11 cellular contexts compared by ENCODE assay signal in genomic region chr6:158571826-158572652, GRCh38. TPM values are rescaled to one million over a fixed set of nuclear protein-coding genes. Genes with fewer than 3 reads are reported as not detected.
A peak's percentile ranks its signal among the peaks of the same experiment; 100 is the strongest.
DNase-seq lines count a peak whose midpoint lies in the region; ATAC-seq and TF ChIP-seq lines count a peak whose summit lies in the region.
"Had no signal": no experiment of that assay in that cellular context is flagged by ENCODE, and none has a peak within 500 bp of the region (broad histone marks: within the 10 kb centered on the region; RNA-seq: fewer than 3 reads in every experiment).

No MANE protein-coding gene starts in this region.

- DNase-seq in HUDEP-2 (lab: John Stamatoyannopoulos, UW; ENCODE audit: unreplicated experiment in 76 of 76) (peak in 46 of 76 experiments; percentile 14 to 71 (median 38)), posterior vena cava (ENCODE audit: low spot score) (peak; percentile 78), SIG-M5 treated with dmso at 0.1 percent for 504 hours (lab: John Stamatoyannopoulos, UW; ENCODE audit: unreplicated experiment) (no peak), tibial artery (no peak)
- DNase-seq in activated CD8-positive, alpha-beta memory T cell treated with anti-CD3 and anti-CD28 coated beads, Interleukin-2, amount 10 ng/mL, durations not matched to agents 7 days and 5 days = no peak
- DNase-seq: HCEC 1CT; NCI-H1694 treated with DMSO at 0.1 percent for 48 hours; stimulated activated naive CD8-positive, alpha-beta T cell treated with anti-CD3 and anti-CD28 coated beads, Interleukin-15, Interleukin-2, amounts not matched to agents 100 U/mL and 50 U/mL, for 24 hours had no signal

- H3K4me1 ChIP-seq in iPS-15b (ENCODE audit: control insufficient read depth, insufficient read depth, low read length) = peaks cover 13% of the 10 kb centered on the region
- H3K4me1 ChIP-seq in tibial artery = peaks cover 0 to 15% (median 0%) of the 10 kb centered on the region in 4 donors

- CTCF ChIA-PET in activated CD8-positive, alpha-beta memory T cell treated with anti-CD3 and anti-CD28 coated beads, Interleukin-2, amount 10 ng/mL, durations not matched to agents 7 days and 5 days (lab: Charles Lee) = interaction anchor here (0.6 kb wide), 1 partner anchor 10 kb away, joined by 3 read pairs; no protein-coding TSS in a partner anchor

- ATAC-seq in activated CD8-positive, alpha-beta memory T cell treated with anti-CD3 and anti-CD28 coated beads, Interleukin-2, amount 10 ng/mL, durations not matched to agents 7 days and 5 days = no peak
- ATAC-seq in HG02759 (IDR thresholded peaks at IDR 0.05; ENCODE audit: unreplicated experiment) (no peak), HG03045 (IDR thresholded peaks at IDR 0.05; ENCODE audit: unreplicated experiment) (no peak)
- ATAC-seq: stimulated activated naive CD8-positive, alpha-beta T cell treated with anti-CD3 and anti-CD28 coated beads, Interleukin-15, Interleukin-2, amounts not matched to agents 100 U/mL and 50 U/mL, for 24 hours had no signal

- peak overlapping the region; percentile 47 for H3K27ac Mint-ChIP-seq in activated CD8-positive, alpha-beta memory T cell treated with anti-CD3 and anti-CD28 coated beads, Interleukin-2, amount 10 ng/mL, durations not matched to agents 7 days and 5 days

- H3K9me3 ChIP-seq in iPS-15b (ENCODE audit: control insufficient read depth, insufficient read depth, low read length) = no peaks in the 10 kb centered on the region
- H3K9me3 ChIP-seq in tibial artery = no peaks in the 10 kb centered on the region

- peaks cover 3% of the 10 kb centered on the region for H3K36me3 ChIP-seq in iPS-15b (ENCODE audit: control insufficient read depth, insufficient read depth, low read length)
- H3K36me3 ChIP-seq in tibial artery = peaks cover 0 to 9% (median 0%) of the 10 kb centered on the region in 3 donors

- H3K4me1 Mint-ChIP-seq in activated CD8-positive, alpha-beta memory T cell treated with anti-CD3 and anti-CD28 coated beads, Interleukin-2, amount 10 ng/mL, durations not matched to agents 7 days and 5 days = peaks cover 54% of the 10 kb centered on the region

- H3K27me3 Mint-ChIP-seq in activated CD8-positive, alpha-beta memory T cell treated with anti-CD3 and anti-CD28 coated beads, Interleukin-2, amount 10 ng/mL, durations not matched to agents 7 days and 5 days = no peaks in the 10 kb centered on the region

- no peaks in the 10 kb centered on the region for H3K9me3 Mint-ChIP-seq in activated CD8-positive, alpha-beta memory T cell treated with anti-CD3 and anti-CD28 coated beads, Interleukin-2, amount 10 ng/mL, durations not matched to agents 7 days and 5 days (ENCODE audit: low read depth)

- peaks cover 30% of the 10 kb centered on the region for H3K36me3 Mint-ChIP-seq in activated CD8-positive, alpha-beta memory T cell treated with anti-CD3 and anti-CD28 coated beads, Interleukin-2, amount 10 ng/mL, durations not matched to agents 7 days and 5 days

- TF ChIP-seq CTCF in tibial artery (IDR thresholded peaks at IDR 0.05) = no peak

- H3K4me3 ChIP-seq in iPS-15b (ENCODE audit: low read depth, low read length) (no peak overlapping the region), tibial artery (no peak overlapping the region)

- H3K27ac ChIP-seq in tibial artery = no peak overlapping the region

- intact Hi-C loops in posterior vena cava (cut with DNase I) (loop anchor here in 1 of 2 donors (10.0 kb wide), 1 partner anchor 937 kb away; no protein-coding TSS in a partner anchor), tibial artery (cut with DNase I; ENCODE audit: low total_unique reads) (no loop called here)

- H3K27me3 ChIP-seq in iPS-15b (ENCODE audit: control insufficient read depth, insufficient read depth, low read length) = no peaks in the 10 kb centered on the region
- H3K27me3 ChIP-seq in tibial artery = no peaks in the 10 kb centered on the region

- no peak overlapping the region for H3K4me3 Mint-ChIP-seq in activated CD8-positive, alpha-beta memory T cell treated with anti-CD3 and anti-CD28 coated beads, Interleukin-2, amount 10 ng/mL, durations not matched to agents 7 days and 5 days

- H3K9ac ChIP-seq in iPS-15b (ENCODE audit: low read depth, low read length) = peak overlapping the region; percentile 60

RNA-seq across cellular contexts. Expression of gene TMEM181, which starts 12.1 kb away (rescaled TPM):
- total RNA-seq in activated CD8-positive, alpha-beta memory T cell treated with anti-CD3 and anti-CD28 coated beads, Interleukin-2, amount 10 ng/mL, durations not matched to agents 7 days and 5 days = 10 to 100 TPM; 14.0 to 17.4 TPM
- total RNA-seq in posterior vena cava = 10 to 100 TPM; 24.1 to 30.4 TPM

Comparison
In these comparisons a context has a peak if more than half of its experiments do, and no peak if none do; other contexts are left out.
1. DNase-seq: peak in HUDEP-2 (46 of 76) and posterior vena cava (single experiment); none in activated CD8-positive, alpha-beta memory T cell treated with anti-CD3 and anti-CD28 coated beads, Interleukin-2, amount 10 ng/mL, durations not matched to agents 7 days and 5 days (single experiment), SIG-M5 treated with dmso at 0.1 percent for 504 hours (single experiment) and tibial artery (0 of 2).